Comparison of ENCODE assay signal across 21 cellular contexts in the genomic region with DNA sequence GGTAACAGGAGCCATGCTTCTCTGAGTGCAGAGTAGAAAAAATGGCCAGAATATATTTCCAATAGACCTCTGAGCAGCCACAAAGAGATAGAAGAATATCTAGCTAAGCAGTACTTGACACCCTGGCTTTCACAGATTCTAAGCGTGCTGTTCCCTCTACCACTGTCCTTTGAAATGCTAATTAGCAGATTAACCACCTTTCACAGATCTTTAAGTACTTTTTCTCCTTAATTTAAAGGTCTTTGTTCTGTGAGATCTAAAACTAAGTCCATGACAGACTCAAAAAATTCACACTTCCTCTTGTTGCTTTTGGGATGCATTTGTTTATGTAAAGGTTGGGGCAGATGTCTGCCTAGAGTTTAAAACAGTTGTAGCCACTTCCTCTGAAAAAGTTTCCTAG. TPM values are rescaled to one million over a fixed set of nuclear protein-coding genes. Genes with fewer than 3 reads are reported as not detected.
DNase-seq lines count a peak whose midpoint lies in the region; ATAC-seq and TF ChIP-seq lines count a peak whose summit lies in the region.
"Had no signal": no experiment of that assay in that cellular context is flagged by ENCODE, and none has a peak within 500 bp of the region (broad histone marks: within the 10 kb centered on the region; RNA-seq: fewer than 3 reads in every experiment).

No MANE protein-coding gene starts in this region.

- H3K4me1 ChIP-seq in HUES6 (ENCODE audit: control insufficient read depth, insufficient read depth, low read length) (peaks cover 6% of the 10 kb centered on the region), left ventricle myocardium inferior (no peaks in the 10 kb centered on the region)
- H3K4me1 ChIP-seq: SJSA1 had no signal

- H3K9me3 Mint-ChIP-seq in WTC11, result peaks cover 19% of the 10 kb centered on the region

- peak overlapping the region; percentile 82; the same call in 1 of the 2 replicates for H3K27ac ChIP-seq in HUES6 (ENCODE audit: low read depth, low read length)
- H3K27ac ChIP-seq in left ventricle myocardium inferior (replicated peaks), result no peak overlapping the region
- H3K27ac ChIP-seq: SJSA1 had no signal

- POLR2A ChIA-PET in WTC11 (lab: Charles Lee), result no interaction called here

- TF ChIP-seq CTCF in WTC11 (IDR thresholded peaks at IDR 0.05) (no peak), left ventricle myocardium inferior (IDR thresholded peaks at IDR 0.05; ENCODE audit: borderline replicate concordance) (no peak)

- H3K36me3 Mint-ChIP-seq in WTC11, result peaks cover 20% of the 10 kb centered on the region
- H3K36me3 Mint-ChIP-seq: CD8-positive, alpha-beta memory T cell had no signal

- peaks cover 16% of the 10 kb centered on the region for H3K4me1 Mint-ChIP-seq in WTC11
- H3K4me1 Mint-ChIP-seq: CD8-positive, alpha-beta memory T cell had no signal

- no peak overlapping the region for H3K27ac Mint-ChIP-seq in WTC11
- H3K27ac Mint-ChIP-seq: CD8-positive, alpha-beta memory T cell had no signal

- intact Hi-C loops in left ventricle myocardium inferior (cut with micrococcal nuclease), result no loop called here

- peaks cover 3% of the 10 kb centered on the region; the same call in 1 of the 2 replicates for H3K27me3 Mint-ChIP-seq in WTC11 (ENCODE audit: low read depth)

- peak overlapping the region; percentile 16; the same call in 1 of the 2 replicates for H3K4me3 Mint-ChIP-seq in WTC11
- H3K4me3 Mint-ChIP-seq: CD8-positive, alpha-beta memory T cell had no signal

- CTCF ChIA-PET in WTC11 (lab: Charles Lee), result no interaction called here

- DNase-seq in ELF-1 (ENCODE audit: low read depth, low spot score) (peak; percentile 46), WTC11 (ENCODE audit: low spot score) (no peak), iPS-NIHi11 (ENCODE audit: low spot score) (peak; percentile 21), retina (no peak), left ventricle myocardium inferior (no peak)
- DNase-seq: AML-193; C1 segment of cervical spinal cord; Calu3; CD8-positive, alpha-beta memory T cell; IMR-90; NCI-H1694; NCI-H2081; NCI-H2171; NCI-H345; NCI-H774 had no signal

- no peak overlapping the region for H3K9ac ChIP-seq in HUES6 (ENCODE audit: low read length)

- H3K36me3 ChIP-seq in HUES6 (ENCODE audit: control insufficient read depth, insufficient read depth, low read length) (peaks cover 2% of the 10 kb centered on the region; the same call in 1 of the 2 replicates), left ventricle myocardium inferior (no peaks in the 10 kb centered on the region)
- H3K36me3 ChIP-seq: SJSA1 had no signal

- H3K27me3 ChIP-seq in HUES6 (ENCODE audit: control insufficient read depth, insufficient read depth, low read length), result no peaks in the 10 kb centered on the region
- H3K27me3 ChIP-seq in left ventricle myocardium inferior (ENCODE audit: low read depth), result no peaks in the 10 kb centered on the region
- H3K27me3 ChIP-seq: SJSA1 had no signal

- H3K4me3 ChIP-seq in HUES6 (ENCODE audit: low read depth, low read length) (no peak overlapping the region), left ventricle myocardium inferior (no peak overlapping the region)
- H3K4me3 ChIP-seq: SJSA1 had no signal

- H3K9me3 ChIP-seq in HUES6 (ENCODE audit: control insufficient read depth, insufficient read depth, low read depth, low read length) (peaks cover 53% of the 10 kb centered on the region), left ventricle myocardium inferior (replicated peaks) (no peaks in the 10 kb centered on the region)
- H3K9me3 ChIP-seq: SJSA1 had no signal

- ATAC-seq in WTC11 (peak; percentile 86), HG02870 (IDR thresholded peaks at IDR 0.05; ENCODE audit: unreplicated experiment) (no peak), HG03432 (IDR thresholded peaks at IDR 0.05; ENCODE audit: unreplicated experiment) (no peak)
- ATAC-seq: Right ventricle myocardium inferior had no signal

TF ChIP-seq in WTC11, 78 proteins besides CTCF, POLR2A, EP300 and RAD21:
- TF ChIP-seq, protein P1, sequence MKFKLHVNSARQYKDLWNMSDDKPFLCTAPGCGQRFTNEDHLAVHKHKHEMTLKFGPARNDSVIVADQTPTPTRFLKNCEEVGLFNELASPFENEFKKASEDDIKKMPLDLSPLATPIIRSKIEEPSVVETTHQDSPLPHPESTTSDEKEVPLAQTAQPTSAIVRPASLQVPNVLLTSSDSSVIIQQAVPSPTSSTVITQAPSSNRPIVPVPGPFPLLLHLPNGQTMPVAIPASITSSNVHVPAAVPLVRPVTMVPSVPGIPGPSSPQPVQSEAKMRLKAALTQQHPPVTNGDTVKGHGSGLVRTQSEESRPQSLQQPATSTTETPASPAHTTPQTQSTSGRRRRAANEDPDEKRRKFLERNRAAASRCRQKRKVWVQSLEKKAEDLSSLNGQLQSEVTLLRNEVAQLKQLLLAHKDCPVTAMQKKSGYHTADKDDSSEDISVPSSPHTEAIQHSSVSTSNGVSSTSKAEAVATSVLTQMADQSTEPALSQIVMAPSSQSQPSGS (CRISPR knock-in tag; IDR thresholded peaks at IDR 0.05; ENCODE audit: borderline replicate concordance, low read depth), result no peak
- no peak for TF ChIP-seq KAT7 (CRISPR knock-in tag; IDR thresholded peaks at IDR 0.05; ENCODE audit: borderline replicate concordance)
- TF ChIP-seq, protein P2, sequence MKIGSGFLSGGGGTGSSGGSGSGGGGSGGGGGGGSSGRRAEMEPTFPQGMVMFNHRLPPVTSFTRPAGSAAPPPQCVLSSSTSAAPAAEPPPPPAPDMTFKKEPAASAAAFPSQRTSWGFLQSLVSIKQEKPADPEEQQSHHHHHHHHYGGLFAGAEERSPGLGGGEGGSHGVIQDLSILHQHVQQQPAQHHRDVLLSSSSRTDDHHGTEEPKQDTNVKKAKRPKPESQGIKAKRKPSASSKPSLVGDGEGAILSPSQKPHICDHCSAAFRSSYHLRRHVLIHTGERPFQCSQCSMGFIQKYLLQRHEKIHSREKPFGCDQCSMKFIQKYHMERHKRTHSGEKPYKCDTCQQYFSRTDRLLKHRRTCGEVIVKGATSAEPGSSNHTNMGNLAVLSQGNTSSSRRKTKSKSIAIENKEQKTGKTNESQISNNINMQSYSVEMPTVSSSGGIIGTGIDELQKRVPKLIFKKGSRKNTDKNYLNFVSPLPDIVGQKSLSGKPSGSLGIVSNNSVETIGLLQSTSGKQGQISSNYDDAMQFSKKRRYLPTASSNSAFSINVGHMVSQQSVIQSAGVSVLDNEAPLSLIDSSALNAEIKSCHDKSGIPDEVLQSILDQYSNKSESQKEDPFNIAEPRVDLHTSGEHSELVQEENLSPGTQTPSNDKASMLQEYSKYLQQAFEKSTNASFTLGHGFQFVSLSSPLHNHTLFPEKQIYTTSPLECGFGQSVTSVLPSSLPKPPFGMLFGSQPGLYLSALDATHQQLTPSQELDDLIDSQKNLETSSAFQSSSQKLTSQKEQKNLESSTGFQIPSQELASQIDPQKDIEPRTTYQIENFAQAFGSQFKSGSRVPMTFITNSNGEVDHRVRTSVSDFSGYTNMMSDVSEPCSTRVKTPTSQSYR (CRISPR knock-in tag; IDR thresholded peaks at IDR 0.05), result no peak
- TF ChIP-seq TEAD4 (CRISPR knock-in tag; IDR thresholded peaks at IDR 0.05), result no peak

RNA-seq across cellular contexts. Expression of a gene that starts 28.3 kb away (rescaled TPM):
- total RNA-seq in WTC11 (2021) (0.09 TPM in 2 of 3 replicates, not detected in the other), left ventricle myocardium inferior (not detected)
- total RNA-seq: A172; Calu3; CD8-positive, alpha-beta memory T cell; IMR-90; Right ventricle myocardium inferior; SJSA1 had no signal

Comparison
In these comparisons a context has a peak if more than half of its experiments do, and no peak if none do; other contexts are left out.
1. DNase-seq: peak in ELF-1 (single experiment) and iPS-NIHi11 (single experiment); none in WTC11 (single experiment), retina (single experiment) and left ventricle myocardium inferior (single experiment).